In genomic region chr1:155175281-155175926, GRCh38 we compare ENCODE assay signal across 9 cellular contexts. TPM values are rescaled to one million over a fixed set of nuclear protein-coding genes. Genes with fewer than 3 reads are reported as not detected.
A peak's percentile ranks its signal among the peaks of the same experiment; 100 is the strongest.
DNase-seq lines count a peak whose midpoint lies in the region; ATAC-seq and TF ChIP-seq lines count a peak whose summit lies in the region.
"Had no signal": no experiment of that assay in that cellular context is flagged by ENCODE, and none has a peak within 500 bp of the region (broad histone marks: within the 10 kb centered on the region; RNA-seq: fewer than 3 reads in every experiment).

No MANE protein-coding gene starts in this region.

- H3K9me3 ChIP-seq in CD8-positive, alpha-beta T cell (ENCODE audit: low read length), result no peaks in the 10 kb centered on the region
- H3K9me3 ChIP-seq in Karpas-422 (ENCODE audit: low read length) (no peaks in the 10 kb centered on the region), neural cell (ENCODE audit: low read length) (no peaks in the 10 kb centered on the region)

- H3K4me1 Mint-ChIP-seq in CD8-positive, alpha-beta T cell (ENCODE audit: low read depth), result peaks cover 39% of the 10 kb centered on the region

- H4K20me1 ChIP-seq in Karpas-422 (ENCODE audit: insufficient read depth, low read depth, low read length), result no peaks in the 10 kb centered on the region
- no peaks in the 10 kb centered on the region for H4K20me1 ChIP-seq in neural cell (ENCODE audit: insufficient read depth)

- H3K36me3 Mint-ChIP-seq in CD8-positive, alpha-beta T cell, result peaks cover 35% of the 10 kb centered on the region

- peak overlapping the region; percentile 65 for H3K4me3 Mint-ChIP-seq in CD8-positive, alpha-beta T cell

- peaks cover 7% of the 10 kb centered on the region for H3K36me3 ChIP-seq in CD8-positive, alpha-beta T cell (ENCODE audit: insufficient read depth, low read length)
- H3K36me3 ChIP-seq in Karpas-422 (ENCODE audit: insufficient read depth, low read length), result peaks cover 18% of the 10 kb centered on the region
- H3K36me3 ChIP-seq in neural cell (ENCODE audit: insufficient read depth, low read length), result peaks cover 13% of the 10 kb centered on the region

- H3K4me2 ChIP-seq in Karpas-422 (ENCODE audit: low read depth, low read length, poor library complexity, severe bottlenecking) (peak overlapping the region; percentile 97), neural cell (ENCODE audit: low read length) (peak overlapping the region; percentile 91)

- H2AFZ ChIP-seq in Karpas-422 (ENCODE audit: low read length), result no peak overlapping the region
- H2AFZ ChIP-seq in neural cell (ENCODE audit: low read depth, low read length), result no peak overlapping the region

- H3K79me2 ChIP-seq in Karpas-422 (ENCODE audit: low read length) (peaks cover 24% of the 10 kb centered on the region), neural cell (replicated peaks; ENCODE audit: insufficient read depth, low read length) (peaks cover 37% of the 10 kb centered on the region)

- TF ChIP-seq EP300 in neural cell (conservative IDR thresholded peaks at IDR 0.05; ENCODE audit: poor library complexity, severe bottlenecking), result no peak

- TF ChIP-seq RAD21 in neural cell (conservative IDR thresholded peaks at IDR 0.05), result no peak

- CTCF ChIA-PET in CD8-positive, alpha-beta T cell (lab: Charles Lee), result interaction anchor here (0.7 to 14.2 kb wide), 23 partner anchors 9 to 580 kb away, joined by 3 to 270 read pairs (median 4); partner anchors contain the start of genes DPM3, MTX1, PBXIP1 and SHC1

- no peak for ATAC-seq in CD8-positive, alpha-beta T cell
- ATAC-seq in HG02798 (IDR thresholded peaks at IDR 0.05; ENCODE audit: poor library complexity, unreplicated experiment) (no peak), GM21515 (IDR thresholded peaks at IDR 0.05; ENCODE audit: unreplicated experiment) (no peak), GM21825 (IDR thresholded peaks at IDR 0.05; ENCODE audit: unreplicated experiment) (no peak)

- no peaks in the 10 kb centered on the region for H3K27me3 ChIP-seq in CD8-positive, alpha-beta T cell (ENCODE audit: insufficient read depth, low read length)
- H3K27me3 ChIP-seq in Karpas-422 (ENCODE audit: low read length), result no peaks in the 10 kb centered on the region
- no peaks in the 10 kb centered on the region for H3K27me3 ChIP-seq in neural cell (ENCODE audit: insufficient read depth, low read depth, low read length)

- H3K27me3 Mint-ChIP-seq in CD8-positive, alpha-beta T cell (ENCODE audit: low read depth), result no peaks in the 10 kb centered on the region

- H3K27ac ChIP-seq in CD8-positive, alpha-beta T cell (ENCODE audit: low read depth, low read length), result no peak overlapping the region
- H3K27ac ChIP-seq in Karpas-422 (ENCODE audit: low read length) (0 out of 2 replicates have a peak overlapping the region, but pooled peaks have one; percentile 85), neural cell (ENCODE audit: low read length) (peak overlapping the region; percentile 99)

- POLR2A ChIA-PET in CD8-positive, alpha-beta T cell (lab: Charles Lee), result interaction anchor here (1.2 to 6.2 kb wide), 2 partner anchors 18 to 89 kb away, joined by 3 to 53 read pairs; no protein-coding TSS in a partner anchor

- H3K9me2 ChIP-seq in Karpas-422 (replicated peaks; ENCODE audit: insufficient read depth, low read length), result no peaks in the 10 kb centered on the region
- H3K9me2 ChIP-seq in neural cell (ENCODE audit: insufficient read depth, low read length), result no peaks in the 10 kb centered on the region

- no peaks in the 10 kb centered on the region for H3K9me3 Mint-ChIP-seq in CD8-positive, alpha-beta T cell

- TF ChIP-seq CTCF in CD8-positive, alpha-beta T cell (IDR thresholded peaks at IDR 0.05), result no peak
- TF ChIP-seq CTCF in choroid plexus epithelial cell (conservative IDR thresholded peaks at IDR 0.05; ENCODE audit: low read depth, low read length) (no peak), neural cell (IDR thresholded peaks at IDR 0.05; ENCODE audit: poor library complexity, severe bottlenecking) (no peak)

- H3K4me3 ChIP-seq in CD8-positive, alpha-beta T cell (ENCODE audit: low read depth, low read length), result no peak overlapping the region
- H3K4me3 ChIP-seq in Karpas-422 (ENCODE audit: low read length) (peak overlapping the region; percentile 77; the same call in 1 of the 2 replicates), choroid plexus epithelial cell (ENCODE audit: low read depth, low read length) (peak overlapping the region; percentile 97), neural cell (ENCODE audit: low read length) (peak overlapping the region; percentile 93)

- H3K4me1 ChIP-seq in CD8-positive, alpha-beta T cell (ENCODE audit: insufficient read depth, low read length), result peaks cover 45% of the 10 kb centered on the region
- H3K4me1 ChIP-seq in Karpas-422 (ENCODE audit: low read length), result peaks cover 48% of the 10 kb centered on the region

- intact Hi-C loops in CD8-positive, alpha-beta T cell (cut with DNase I, micrococcal nuclease), result loop anchor here in 1 of 2 experiments (2.0 to 10.0 kb wide), 3 partner anchors 149 to 621 kb away; partner anchors contain the start of genes RUSC1 and UBE2Q1

- H3K9ac ChIP-seq in Karpas-422 (ENCODE audit: low read length) (peak overlapping the region; percentile 95), neural cell (ENCODE audit: low read length) (peak overlapping the region; percentile 100)

- H3K27ac Mint-ChIP-seq in CD8-positive, alpha-beta T cell, result no peak overlapping the region

- H3F3A ChIP-seq in neural cell (ENCODE audit: insufficient read depth, low read length, poor library complexity, severe bottlenecking), result peaks cover 5% of the 10 kb centered on the region

- DNase-seq in CD8-positive, alpha-beta T cell, result no peak
- DNase-seq in Karpas-422 (peak; percentile 51), choroid plexus epithelial cell (ENCODE audit: low read depth) (no peak), MV-4-11 (lab: John Stamatoyannopoulos, UW) (no peak)
- DNase-seq: SIG-M5 had no signal

TF ChIP-seq in neural cell, 6 proteins besides CTCF, POLR2A, EP300 and RAD21:
- TF ChIP-seq POLR2AphosphoS5 (IDR thresholded peaks at IDR 0.05) (no peak), EZH2 (IDR thresholded peaks at IDR 0.05; ENCODE audit: borderline replicate concordance, insufficient read depth, low read length, poor library complexity, severe bottlenecking) (no peak), MXI1 (conservative IDR thresholded peaks at IDR 0.05; ENCODE audit: poor library complexity, severe bottlenecking) (no peak), REST (IDR thresholded peaks at IDR 0.05; ENCODE audit: borderline replicate concordance) (no peak), SMC3 (conservative IDR thresholded peaks at IDR 0.05; ENCODE audit: poor library complexity) (no peak)

RNA-seq across cellular contexts. Expression of gene TRIM46, which starts 1.8 kb away (rescaled TPM):
- total RNA-seq in CD8-positive, alpha-beta T cell, result 1 to 10 TPM; 1.1 TPM
- 5.1 and 19.2 TPM in 2 replicates for total RNA-seq in Karpas-422 (2014; rRNA removed; shearing (Covaris generic); ENCODE audit: low replicate concordance)
- polyA plus RNA-seq in neural cell, result 31.5 and 49.0 TPM in 2 replicates
- 38.0 and 38.7 TPM in 2 replicates for polyA minus RNA-seq in neural cell

RNA-seq across cellular contexts. Expression of gene KRTCAP2, which starts 2.3 kb away (rescaled TPM):
- 10 to 100 TPM; 58.9 to 71.2 TPM for total RNA-seq in CD8-positive, alpha-beta T cell
- 237 and 400 TPM in 2 replicates for total RNA-seq in Karpas-422 (2014; rRNA removed; shearing (Covaris generic); ENCODE audit: low replicate concordance)
- 175 and 187 TPM in 2 replicates for polyA plus RNA-seq in neural cell
- 43.6 and 54.6 TPM in 2 replicates for polyA minus RNA-seq in neural cell

RNA-seq across cellular contexts. Expression of gene THBS3, which starts 32.3 kb away (rescaled TPM):
- total RNA-seq in CD8-positive, alpha-beta T cell, result 10 to 100 TPM; 18.5 to 18.8 TPM
- 11.9 and 18.7 TPM in 2 replicates for total RNA-seq in Karpas-422 (2014; rRNA removed; shearing (Covaris generic); ENCODE audit: low replicate concordance)
- polyA plus RNA-seq in neural cell, result 99.6 and 126 TPM in 2 replicates
- polyA minus RNA-seq in neural cell, result 55.0 and 58.9 TPM in 2 replicates

RNA-seq across cellular contexts. Expression of gene MTX1, which starts 33.1 kb away (rescaled TPM):
- 10 to 100 TPM; 24.4 to 25.8 TPM for total RNA-seq in CD8-positive, alpha-beta T cell
- 49.5 and 56.9 TPM in 2 replicates for total RNA-seq in Karpas-422 (2014; rRNA removed; shearing (Covaris generic); ENCODE audit: low replicate concordance)
- 48.0 and 55.0 TPM in 2 replicates for polyA plus RNA-seq in neural cell
- 19.6 and 23.1 TPM in 2 replicates for polyA minus RNA-seq in neural cell

RNA-seq across cellular contexts. Expression of gene DPM3, which starts 35.1 kb away (rescaled TPM):
- total RNA-seq in CD8-positive, alpha-beta T cell, result 10 to 100 TPM; 15.6 to 16.7 TPM
- total RNA-seq in Karpas-422 (2014; rRNA removed; shearing (Covaris generic); ENCODE audit: low replicate concordance), result 22.2 and 33.2 TPM in 2 replicates
- 150 TPM in 2 replicates for polyA plus RNA-seq in neural cell
- polyA minus RNA-seq in neural cell, result 13.9 and 17.8 TPM in 2 replicates
